33 cellular contexts compared by ENCODE assay signal in the genomic region with DNA sequence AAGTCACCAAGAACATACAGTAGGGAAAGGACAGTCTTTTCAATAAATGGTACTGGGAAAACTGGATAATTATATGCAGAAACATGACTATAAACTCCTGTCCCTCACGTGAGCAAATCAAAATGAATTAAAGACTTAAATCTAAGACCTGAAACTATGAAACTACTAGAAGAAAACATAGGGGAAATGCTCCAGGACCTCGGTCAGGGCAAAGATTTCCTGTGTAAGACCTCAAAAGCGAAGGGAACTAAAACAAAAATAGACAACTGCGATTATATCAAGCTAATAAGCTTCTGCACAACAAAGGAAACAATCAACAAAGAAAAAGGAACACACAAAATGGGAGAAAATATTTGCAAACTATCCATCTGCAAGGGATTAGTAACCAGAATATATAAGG.
"Had no signal": no experiment of that assay in that cellular context is flagged by ENCODE, and none has a peak within 500 bp of the region (broad histone marks: within the 10 kb centered on the region; RNA-seq: fewer than 3 reads in every experiment).

No MANE protein-coding gene starts in this region.

- H3K27me3 ChIP-seq: brain microvascular endothelial cell, dorsolateral prefrontal cortex had no signal

- H3K4me3 Mint-ChIP-seq: activated B cell treated with CpG ODN at 0.5 μM for 24 hours; activated CD8-positive, alpha-beta T cell treated with anti-CD3 and anti-CD28 coated beads for 36 hours; activated naive CD8-positive, alpha-beta T cell; activated T-cell treated with anti-CD3 and anti-CD28 coated beads, Interleukin-2, amount 50 U/mL, for 4 hours; activated T-helper 17 cell treated with anti-CD3 and anti-CD28 coated beads, Interleukin-2, amount 50 U/mL, for 72 hours; central memory CD8-positive, alpha-beta T cell; dendritic cell treated with granulocyte-macrophage colony-stimulating factor and Interleukin-4, amounts not matched to agents 40 ng/mL and 50 ng/mL, for 4 days; endodermal cell; T-helper 2 cell treated with Interferon-gamma antibody and Interleukin-4, amounts not matched to agents 5 μg/mL and 100 μg/mL, for 36 hours had no signal

- H3K36me3 Mint-ChIP-seq: activated naive CD8-positive, alpha-beta T cell had no signal

- H3K27ac Mint-ChIP-seq: activated B cell treated with CpG ODN at 0.5 μM for 24 hours; activated CD8-positive, alpha-beta T cell treated with anti-CD3 and anti-CD28 coated beads for 36 hours; activated naive CD8-positive, alpha-beta T cell; activated T-helper 17 cell treated with anti-CD3 and anti-CD28 coated beads, Interleukin-2, amount 50 U/mL, for 72 hours; dendritic cell treated with granulocyte-macrophage colony-stimulating factor and Interleukin-4, amounts not matched to agents 40 ng/mL and 50 ng/mL, for 4 days; endodermal cell; T-helper 2 cell treated with Interferon-gamma antibody and Interleukin-4, amounts not matched to agents 5 μg/mL and 100 μg/mL, for 36 hours had no signal

- DNase-seq: activated B cell treated with CpG ODN at 0.5 μM for 24 hours; activated CD4-positive, alpha-beta T cell treated with anti-CD3 and anti-CD28 coated beads for 48 hours; activated CD4-positive, alpha-beta T cell treated with anti-CD3 and anti-CD28 coated beads, Interleukin-2, amount 50 U/mL, for 1 hour; activated CD4-positive, alpha-beta T cell treated with anti-CD3 and anti-CD28 coated beads, Interleukin-2, amount 50 U/mL, for 48 hours; activated CD8-positive, alpha-beta memory T cell treated with anti-CD3 and anti-CD28 coated beads for 24 hours; activated CD8-positive, alpha-beta T cell treated with anti-CD3 and anti-CD28 coated beads for 36 hours; activated effector memory CD4-positive, alpha-beta T cell treated with Interleukin-2 at 50 U/mL for 16 hours; activated gamma-delta T cell treated with Interleukin-2 at 50 U/mL for 16 hours; activated naive CD4-positive, alpha-beta T cell treated with anti-CD3 and anti-CD28 coated beads, Interleukin-2, amount 50 U/mL, for 16 hours; activated naive CD4-positive, alpha-beta T cell treated with Interleukin-2 at 50 U/mL for 16 hours; activated T-cell treated with anti-CD3 and anti-CD28 coated beads, Interleukin-2, amount 50 U/mL, for 4 hours; amniotic stem cell; anterior cingulate cortex; brain microvascular endothelial cell; dorsolateral prefrontal cortex; effector memory CD4-positive, alpha-beta T cell; endodermal cell; foreskin fibroblast; glutamatergic neuron; heart left ventricle; T1000; WERI-Rb-1 had no signal

- H3K27me3 Mint-ChIP-seq: activated B cell treated with CpG ODN at 0.5 μM for 24 hours; activated CD8-positive, alpha-beta T cell treated with anti-CD3 and anti-CD28 coated beads for 36 hours; activated naive CD8-positive, alpha-beta T cell; activated T-helper 17 cell treated with anti-CD3 and anti-CD28 coated beads, Interleukin-2, amount 50 U/mL, for 72 hours; dendritic cell treated with granulocyte-macrophage colony-stimulating factor and Interleukin-4, amounts not matched to agents 40 ng/mL and 50 ng/mL, for 4 days had no signal

- H3K27ac ChIP-seq: brain microvascular endothelial cell, coronary artery, dorsolateral prefrontal cortex, heart left ventricle, WERI-Rb-1 had no signal

- FAIRE-seq: astrocyte, bronchial epithelial cell, frontal cortex had no signal

- H3K4me3 ChIP-seq: coronary artery, dorsolateral prefrontal cortex, heart left ventricle had no signal

- H3K9me3 Mint-ChIP-seq: activated B cell treated with CpG ODN at 0.5 μM for 24 hours; activated CD8-positive, alpha-beta T cell treated with anti-CD3 and anti-CD28 coated beads for 36 hours; activated T-cell treated with anti-CD3 and anti-CD28 coated beads, Interleukin-2, amount 50 U/mL, for 4 hours; activated T-helper 17 cell treated with anti-CD3 and anti-CD28 coated beads, Interleukin-2, amount 50 U/mL, for 72 hours; central memory CD8-positive, alpha-beta T cell; dendritic cell treated with granulocyte-macrophage colony-stimulating factor and Interleukin-4, amounts not matched to agents 40 ng/mL and 50 ng/mL, for 4 days; endodermal cell; T-helper 2 cell treated with Interferon-gamma antibody and Interleukin-4, amounts not matched to agents 5 μg/mL and 100 μg/mL, for 36 hours had no signal

- ATAC-seq: activated CD4-positive, CD25-positive, alpha-beta regulatory T cell treated with anti-CD3 and anti-CD28 coated beads, Interleukin-2, amount 50 U/mL, for 24 hours; activated CD8-positive, alpha-beta T cell treated with anti-CD3 and anti-CD28 coated beads for 36 hours; activated T-cell treated with anti-CD3 and anti-CD28 coated beads, Interleukin-2, amount 50 U/mL, for 4 hours; activated T-helper 17 cell treated with anti-CD3 and anti-CD28 coated beads, Interleukin-2, amount 50 U/mL, for 72 hours; esophagus mucosa; heart left ventricle had no signal

- H3K9me3 ChIP-seq: heart left ventricle had no signal

- H3K36me3 ChIP-seq: brain microvascular endothelial cell, heart left ventricle, WERI-Rb-1 had no signal
